ENCODE assay signal across 8 cellular contexts in the genomic region with DNA sequence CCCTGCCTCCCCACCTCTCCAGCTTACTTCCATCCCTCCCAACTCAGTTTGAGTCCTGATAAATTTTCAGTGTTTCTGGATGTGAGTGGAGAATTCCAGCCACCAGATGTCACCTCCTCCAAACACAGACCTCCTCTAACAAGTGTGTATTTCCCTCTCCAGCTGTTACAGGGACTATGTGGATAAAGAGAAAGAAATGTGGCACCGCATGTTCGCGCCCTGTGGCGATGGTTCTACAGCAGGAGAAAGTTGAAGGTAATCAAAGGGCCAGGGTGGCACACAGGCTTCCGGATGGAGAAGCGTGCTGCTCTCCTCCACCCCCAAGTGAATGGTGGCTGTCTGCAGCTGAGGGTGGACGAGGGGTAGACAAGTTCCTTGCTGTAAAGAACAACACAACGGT. TPM values are rescaled to one million over a fixed set of nuclear protein-coding genes. Genes with fewer than 3 reads are reported as not detected.
DNase-seq lines count a peak whose midpoint lies in the region; ATAC-seq and TF ChIP-seq lines count a peak whose summit lies in the region.

No MANE protein-coding gene starts in this region.

- ATAC-seq in heart right ventricle (peak in 7 of 8 donors; percentile 75 to 88 (median 81)), HG03432 (IDR thresholded peaks at IDR 0.05; ENCODE audit: unreplicated experiment) (no peak)

- DNase-seq in H4 (ENCODE audit: low spot score): peak; percentile 80
- peak; percentile 48 to 74 for DNase-seq in SJCRH30
- peak in 1 of 2 donors; percentile 16 for DNase-seq in heart right ventricle
- peak; percentile 23 for DNase-seq in skeletal muscle cell (ENCODE audit: low read depth)
- no peak for DNase-seq in NCI-H2029 treated with DMSO at 0.1 percent for 48 hours (lab: John Stamatoyannopoulos, UW)
- no peak for DNase-seq in effector memory CD4-positive, alpha-beta T cell
- DNase-seq in T-helper 2 cell treated with Interferon-gamma antibody and Interleukin-4, amounts not matched to agents 5 μg/mL and 100 μg/mL, for 36 hours (ENCODE audit: low spot score): no peak

- H3K36me3 ChIP-seq in SJCRH30: no peaks in the 10 kb centered on the region
- no peaks in the 10 kb centered on the region for H3K36me3 ChIP-seq in heart right ventricle
- H3K36me3 ChIP-seq in effector memory CD4-positive, alpha-beta T cell (ENCODE audit: control insufficient read depth, insufficient read depth, low read length): no peaks in the 10 kb centered on the region

- WGBS in heart right ventricle, 2 donors: 29 to 35% methylated on average over 8 of the region's 8 CpGs

- intact Hi-C loops in heart right ventricle (cut with DNase I): loop anchor here in 8 of 10 donors (1.0 to 10.0 kb wide), 7 partner anchors 82 to 112 kb away; no protein-coding TSS in a partner anchor

- peak in 8 of 9 donors; percentile 10 to 67 (median 50) for TF ChIP-seq CTCF in heart right ventricle (IDR thresholded peaks at IDR 0.05)

- no peaks in the 10 kb centered on the region for H3K27me3 Mint-ChIP-seq in T-helper 2 cell treated with Interferon-gamma antibody and Interleukin-4, amounts not matched to agents 5 μg/mL and 100 μg/mL, for 36 hours (ENCODE audit: low read depth)

- H3K4me1 ChIP-seq in SJCRH30 (peaks cover 16% of the 10 kb centered on the region), heart right ventricle (peaks cover 0 to 7% (median 0%) of the 10 kb centered on the region in 9 donors)
- no peaks in the 10 kb centered on the region for H3K4me1 ChIP-seq in effector memory CD4-positive, alpha-beta T cell (ENCODE audit: control insufficient read depth, insufficient read depth, low read length, poor library complexity, severe bottlenecking)

- no peaks in the 10 kb centered on the region for H3K4me1 Mint-ChIP-seq in T-helper 2 cell treated with Interferon-gamma antibody and Interleukin-4, amounts not matched to agents 5 μg/mL and 100 μg/mL, for 36 hours (ENCODE audit: low read depth)

- H3K4me3 Mint-ChIP-seq in T-helper 2 cell treated with Interferon-gamma antibody and Interleukin-4, amounts not matched to agents 5 μg/mL and 100 μg/mL, for 36 hours: no peak overlapping the region

- no peak overlapping the region for H3K27ac ChIP-seq in SJCRH30
- H3K27ac ChIP-seq in heart right ventricle: no peak overlapping the region
- H3K27ac ChIP-seq in effector memory CD4-positive, alpha-beta T cell (ENCODE audit: insufficient read depth, low read length, poor library complexity, severe bottlenecking): no peak overlapping the region

- no peaks in the 10 kb centered on the region for H3K9me3 Mint-ChIP-seq in T-helper 2 cell treated with Interferon-gamma antibody and Interleukin-4, amounts not matched to agents 5 μg/mL and 100 μg/mL, for 36 hours

- H3K27ac Mint-ChIP-seq in T-helper 2 cell treated with Interferon-gamma antibody and Interleukin-4, amounts not matched to agents 5 μg/mL and 100 μg/mL, for 36 hours: no peak overlapping the region

- no peaks in the 10 kb centered on the region for H3K9me3 ChIP-seq in SJCRH30 (replicated peaks)
- no peaks in the 10 kb centered on the region for H3K9me3 ChIP-seq in heart right ventricle
- no peaks in the 10 kb centered on the region for H3K9me3 ChIP-seq in effector memory CD4-positive, alpha-beta T cell (ENCODE audit: control insufficient read depth, low read length)

- H3K36me3 Mint-ChIP-seq in T-helper 2 cell treated with Interferon-gamma antibody and Interleukin-4, amounts not matched to agents 5 μg/mL and 100 μg/mL, for 36 hours (ENCODE audit: low read depth): no peaks in the 10 kb centered on the region

- H3K27me3 ChIP-seq in SJCRH30: no peaks in the 10 kb centered on the region
- H3K27me3 ChIP-seq in heart right ventricle: peaks cover 0 to 28% (median 9%) of the 10 kb centered on the region in 7 donors
- H3K27me3 ChIP-seq in effector memory CD4-positive, alpha-beta T cell (replicated peaks; ENCODE audit: control insufficient read depth, insufficient read depth, low read length, poor library complexity, severe bottlenecking): no peaks in the 10 kb centered on the region

- H3K4me3 ChIP-seq in SJCRH30 (no peak overlapping the region), heart right ventricle (peak overlapping the region in 4 of 10 donors; percentile 11 to 21 (median 20)), skeletal muscle cell (ENCODE audit: low read depth, low read length) (peak overlapping the region; percentile 13)
- H3K4me3 ChIP-seq in effector memory CD4-positive, alpha-beta T cell (ENCODE audit: insufficient read depth, low read depth, low read length, poor library complexity, severe bottlenecking): no peak overlapping the region

RNA-seq across cellular contexts. Expression of a gene that starts 14.7 kb away (rescaled TPM):
- total RNA-seq in H4 (2014; rRNA removed; shearing (Covaris generic)): not detected in 2 replicates
- not detected in 2 replicates for total RNA-seq in SJCRH30 (2014; rRNA removed; shearing (Covaris generic))
- total RNA-seq in heart right ventricle: not detected
- polyA plus RNA-seq in heart right ventricle: not detected

RNA-seq across cellular contexts. Expression of a gene that starts 14.8 kb away (rescaled TPM):
- not detected in 2 replicates for total RNA-seq in H4 (2014; rRNA removed; shearing (Covaris generic))
- not detected in 2 replicates for total RNA-seq in SJCRH30 (2014; rRNA removed; shearing (Covaris generic))
- under 1 TPM in 6 of 10 donors, not detected in 4; 0.15 to 0.62 (median 0.34) TPM for total RNA-seq in heart right ventricle
- polyA plus RNA-seq in heart right ventricle: under 1 TPM; 0.04 to 0.15 TPM

RNA-seq across cellular contexts. Expression of a gene that starts 34.0 kb away (rescaled TPM):
- 19.9 and 34.0 TPM in 2 replicates for total RNA-seq in H4 (2014; rRNA removed; shearing (Covaris generic))
- total RNA-seq in SJCRH30 (2014; rRNA removed; shearing (Covaris generic)): 6.8 and 7.5 TPM in 2 replicates
- total RNA-seq in heart right ventricle: 10 to 100 TPM; 11.2 to 17.5 (median 14.2) TPM
- 10 to 100 TPM; 17.2 to 36.8 TPM for polyA plus RNA-seq in heart right ventricle

Comparison
In these comparisons a context has a peak if more than half of its experiments do, and no peak if none do; other contexts are left out.
1. DNase-seq: peak in H4 (single experiment), SJCRH30 (2 of 2) and skeletal muscle cell (single experiment); none in NCI-H2029 treated with DMSO at 0.1 percent for 48 hours (single experiment), effector memory CD4-positive, alpha-beta T cell (0 of 3) and T-helper 2 cell treated with Interferon-gamma antibody and Interleukin-4, amounts not matched to agents 5 μg/mL and 100 μg/mL, for 36 hours (single experiment).